In the genomic region with DNA sequence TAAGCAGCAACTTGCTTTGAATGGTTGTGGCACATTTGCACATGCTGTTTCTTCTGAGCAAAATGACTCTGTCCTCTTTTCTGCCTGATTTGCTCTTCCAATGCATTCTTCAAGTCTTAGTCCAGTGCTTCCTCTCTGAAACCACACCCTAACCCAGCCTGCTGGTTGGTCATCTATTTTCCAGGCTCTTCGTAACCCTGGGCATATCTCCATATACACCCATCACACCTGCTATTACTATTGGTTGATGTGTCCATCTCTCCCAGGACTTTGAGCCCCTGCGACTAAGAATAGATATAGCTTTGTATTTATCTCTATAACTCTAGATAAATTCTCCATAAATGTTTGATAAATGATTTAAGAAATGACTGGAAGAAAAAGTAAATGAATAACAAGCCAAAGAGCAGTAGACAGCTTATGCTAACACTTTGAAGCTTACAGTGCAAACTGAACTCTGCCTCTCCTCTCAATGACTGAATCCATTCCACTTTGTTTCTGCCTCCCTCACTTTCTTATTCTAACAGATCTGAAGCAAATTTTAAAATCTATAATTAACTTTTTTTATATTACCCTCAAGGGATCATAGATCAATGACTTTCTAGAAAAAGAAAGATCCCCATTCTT, we compare ENCODE assay signal across 17 cellular contexts. TPM values are rescaled to one million over a fixed set of nuclear protein-coding genes. Genes with fewer than 3 reads are reported as not detected.
A peak's percentile ranks its signal among the peaks of the same experiment; 100 is the strongest.
DNase-seq lines count a peak whose midpoint lies in the region; ATAC-seq and TF ChIP-seq lines count a peak whose summit lies in the region.
"Had no signal": no experiment of that assay in that cellular context is flagged by ENCODE, and none has a peak within 500 bp of the region (broad histone marks: within the 10 kb centered on the region; RNA-seq: fewer than 3 reads in every experiment).

No MANE protein-coding gene starts in this region.

- no peaks in the 10 kb centered on the region for H3K9me3 ChIP-seq in psoas muscle
- H3K9me3 ChIP-seq: HAP-1, suprapubic skin had no signal

- CTCF ChIA-PET in Calu3 (lab: Charles Lee) = interaction anchor here (1.2 to 1.4 kb wide), 3 partner anchors 9 to 93 kb away, joined by 3 to 5 read pairs (median 3); no protein-coding TSS in a partner anchor

- peaks cover 5% of the 10 kb centered on the region for H3K36me3 Mint-ChIP-seq in Calu3 (ENCODE audit: insufficient read depth, unreplicated experiment)
- H3K36me3 Mint-ChIP-seq in nephron progenitor cell (ENCODE audit: low read depth) = no peaks in the 10 kb centered on the region
- H3K36me3 Mint-ChIP-seq: memory B cell, neural progenitor cell had no signal

- H3K27me3 ChIP-seq in foreskin keratinocyte = no peaks in the 10 kb centered on the region
- H3K27me3 ChIP-seq in psoas muscle (ENCODE audit: insufficient read depth in 3 of 3, low read length in 2 of 3) = peaks cover 0 to 2% (median 0%) of the 10 kb centered on the region in 3 donors
- H3K27me3 ChIP-seq: neural progenitor cell, suprapubic skin had no signal

- H3K27me3 Mint-ChIP-seq in Calu3 (ENCODE audit: unreplicated experiment) = no peaks in the 10 kb centered on the region
- peaks cover 15% of the 10 kb centered on the region for H3K27me3 Mint-ChIP-seq in nephron progenitor cell (ENCODE audit: low read depth, poor library complexity)

- no peak overlapping the region for H3K27ac ChIP-seq in foreskin keratinocyte
- no peak overlapping the region for H3K27ac ChIP-seq in psoas muscle
- H3K27ac ChIP-seq: neural progenitor cell, suprapubic skin had no signal

- intact Hi-C loops in Calu3 (cut with micrococcal nuclease; ENCODE audit: unreplicated experiment) (no loop called here), psoas muscle (cut with DNase I) (no loop called here), left cardiac atrium (cut with DNase I) (no loop called here)

- H3K27ac Mint-ChIP-seq in Calu3 (ENCODE audit: unreplicated experiment) (peak overlapping the region; percentile 74), nephron progenitor cell (peak overlapping the region; percentile 10)
- H3K27ac Mint-ChIP-seq: activated naive CD4-positive, alpha-beta T cell treated with anti-CD3 and anti-CD28 coated beads for 36 hours; memory B cell; neural progenitor cell had no signal

- no peaks in the 10 kb centered on the region for H3K36me3 ChIP-seq in psoas muscle (ENCODE audit: insufficient read depth in 1 of 2, low read depth in 1 of 2)
- H3K36me3 ChIP-seq: HAP-1, neural progenitor cell, suprapubic skin had no signal

- peak; percentile 34 for DNase-seq in Calu3
- DNase-seq in NCI-H226 = peak; percentile 70
- peak; percentile 4 to 35 for DNase-seq in foreskin keratinocyte
- no peak for DNase-seq in nephron progenitor cell
- no peak for DNase-seq in NCI-H1048 (lab: John Stamatoyannopoulos, UW)
- no peak for DNase-seq in stimulated activated CD4-positive, alpha-beta T cell treated with anti-CD3 and anti-CD28 coated beads, Interleukin-12 subunit alpha, Interleukin-12 subunit beta, amount 100 ng/mL, for 4 hours
- no peak for DNase-seq in psoas muscle
- DNase-seq in left cardiac atrium = no peak
- DNase-seq: activated T-cell treated with anti-CD3 and anti-CD28 coated beads, Interleukin-2, amount 50 U/mL, for 1 hour; NCI-H1694 treated with DMSO at 0.1 percent for 48 hours; NK-92 treated with Interleukin-12 subunit alpha and Interleukin-12 subunit beta, amount 100 ng/mL, for 24 hours; retina had no signal

- TF ChIP-seq CTCF in Calu3 (IDR thresholded peaks at IDR 0.05; ENCODE audit: unreplicated experiment) (no peak), foreskin keratinocyte (conservative IDR thresholded peaks at IDR 0.05) (no peak), nephron progenitor cell (IDR thresholded peaks at IDR 0.05) (no peak), psoas muscle (IDR thresholded peaks at IDR 0.05) (no peak)

- whole genome bisulfite sequencing in psoas muscle, 3 donors = 68 to 79% (median 73%) methylated on average over 2 of the region's 2 CpGs

- H3K9me3 Mint-ChIP-seq in Calu3 (ENCODE audit: low read depth, unreplicated experiment) = peaks cover 5% of the 10 kb centered on the region
- H3K9me3 Mint-ChIP-seq in nephron progenitor cell = no peaks in the 10 kb centered on the region
- H3K9me3 Mint-ChIP-seq: activated naive CD4-positive, alpha-beta T cell treated with anti-CD3 and anti-CD28 coated beads for 36 hours; memory B cell; neural progenitor cell had no signal

- ATAC-seq in foreskin keratinocyte = peak; percentile 24
- no peak for ATAC-seq in psoas muscle
- ATAC-seq in left cardiac atrium = no peak

- no TSS peak for BruUV-seq in Calu3 (replicated peaks; lab: Mats Ljungman, UMichigan)

- no peak overlapping the region for H3K4me3 ChIP-seq in psoas muscle
- H3K4me3 ChIP-seq: HAP-1, neural progenitor cell, suprapubic skin had no signal

- H3K4me1 ChIP-seq in foreskin keratinocyte (peaks cover 14% of the 10 kb centered on the region), psoas muscle (no peaks in the 10 kb centered on the region)
- H3K4me1 ChIP-seq: HAP-1, suprapubic skin had no signal

- H3K4me1 Mint-ChIP-seq in Calu3 (ENCODE audit: low read depth, unreplicated experiment) = peaks cover 31% of the 10 kb centered on the region
- H3K4me1 Mint-ChIP-seq in nephron progenitor cell = no peaks in the 10 kb centered on the region
- H3K4me1 Mint-ChIP-seq: neural progenitor cell had no signal

- peak overlapping the region; percentile 26 for H3K4me3 Mint-ChIP-seq in Calu3 (ENCODE audit: low read depth, unreplicated experiment)
- H3K4me3 Mint-ChIP-seq in nephron progenitor cell = no peak overlapping the region
- H3K4me3 Mint-ChIP-seq: activated naive CD4-positive, alpha-beta T cell treated with anti-CD3 and anti-CD28 coated beads for 36 hours; memory B cell; neural progenitor cell had no signal

RNA-seq across cellular contexts. Expression of gene NT5E, which starts 59.7 kb away (rescaled TPM):
- 52.8 and 76.5 TPM in 2 replicates for total RNA-seq in Calu3 (2022)
- total RNA-seq in foreskin keratinocyte = 297 and 365 TPM in 2 replicates
- polyA plus RNA-seq in foreskin keratinocyte = 140 and 147 TPM in 2 replicates
- total RNA-seq in psoas muscle = 1 to 10 TPM in 3 of 4 donors, under 1 TPM in 1; 0.90 to 3.9 (median 3.0) TPM
- polyA plus RNA-seq in psoas muscle = 1 to 10 TPM in 1 of 3 donors, under 1 TPM in 2; 0.57 to 2.3 (median 0.90) TPM
- total RNA-seq in left cardiac atrium = 10 to 100 TPM in 1 of 2 donors, 1 to 10 TPM in 1; 9.5 to 13.5 TPM

Comparison
In these comparisons a context has a peak if more than half of its experiments do, and no peak if none do; other contexts are left out.
1. DNase-seq: peak in Calu3 (single experiment), NCI-H226 (single experiment) and foreskin keratinocyte (2 of 2); none in nephron progenitor cell (single experiment), NCI-H1048 (single experiment), stimulated activated CD4-positive, alpha-beta T cell treated with anti-CD3 and anti-CD28 coated beads, Interleukin-12 subunit alpha, Interleukin-12 subunit beta, amount 100 ng/mL, for 4 hours (single experiment), psoas muscle (0 of 2) and left cardiac atrium (single experiment).